1 cellular context compared by ENCODE assay signal in genomic region chr1:33248244-33248643, GRCh38.
TF ChIP-seq lines count a peak whose summit lies in the region.

No MANE protein-coding gene starts in this region.

TF ChIP-seq in H1, 55 proteins besides CTCF, POLR2A, EP300 and RAD21:
- TF ChIP-seq ATF2 (IDR thresholded peaks at IDR 0.05; ENCODE audit: low read length) (no peak), CREB1 (IDR thresholded peaks at IDR 0.05) (no peak), RBBP5 (IDR thresholded peaks at IDR 0.05; ENCODE audit: borderline replicate concordance, low read depth, low read length) (no peak), GTF2F1 (IDR thresholded peaks at IDR 0.05; ENCODE audit: borderline replicate concordance, low read depth, low read length) (no peak), HDAC2 (IDR thresholded peaks at IDR 0.05; ENCODE audit: borderline replicate concordance in 1 of 2, low read depth in 2 of 2, low read length in 2 of 2) (no peak)
